In genomic region chr1:202627036-202627435, GRCh38 we compare ENCODE assay signal across 8 cellular contexts.
DNase-seq lines count a peak whose midpoint lies in the region; ATAC-seq and TF ChIP-seq lines count a peak whose summit lies in the region.
"Not testable (repeated sequence)": the region's sequence is repeated elsewhere in the genome, so short reads cannot be mapped to it uniquely, and the experiment has no call there.

No MANE protein-coding gene starts in this region.

- intact Hi-C loops in A673 (cut with micrococcal nuclease; ENCODE audit: unreplicated experiment) = not testable (repeated sequence)

- H3K4me1 Mint-ChIP-seq in immature natural killer cell = peaks cover 56 to 57% of the 10 kb centered on the region in 2 donors

- H4K20me1 ChIP-seq in DND-41 (ENCODE audit: insufficient read depth, low read length); osteoblast (ENCODE audit: insufficient read depth, low read length): not testable (repeated sequence)

- CTCF ChIA-PET in A673 (lab: Charles Lee) = interaction anchor here (0.9 kb wide), 1 partner anchor 27 kb away, joined by 3 read pairs; no protein-coding TSS in a partner anchor

- H3K9me3 Mint-ChIP-seq in immature natural killer cell = not testable (repeated sequence)

- peak overlapping the region; percentile 48 for H3K27ac ChIP-seq in A673 (ENCODE audit: low read depth, low read length, poor library complexity, severe bottlenecking)
- not testable (repeated sequence) for H3K27ac ChIP-seq in DND-41 (ENCODE audit: low read length); Peyer's patch; osteoblast (ENCODE audit: low read depth, low read length)

- H3K27me3 Mint-ChIP-seq in immature natural killer cell (ENCODE audit: low read depth in 3 of 3) = not testable (repeated sequence)

- H3K79me2 ChIP-seq in DND-41 (ENCODE audit: insufficient read depth, low read length); osteoblast (ENCODE audit: insufficient read depth, low read length): not testable (repeated sequence)

- H3K27ac Mint-ChIP-seq in immature natural killer cell = not testable (repeated sequence)

- POLR2A ChIA-PET in A673 (lab: Charles Lee; ENCODE audit: low non-redundant PET) = not testable (repeated sequence)

- H3K4me3 Mint-ChIP-seq in immature natural killer cell = peak overlapping the region in 3 of 5 donors; percentile 34 to 46 (median 38)

- H3K36me3 Mint-ChIP-seq in immature natural killer cell = not testable (repeated sequence)

- H3K4me3 ChIP-seq in A673 (ENCODE audit: low read depth, low read length, poor library complexity, severe bottlenecking); DND-41 (ENCODE audit: low read depth in 1 of 2, low read length in 2 of 2); Peyer's patch; fibroblast of mammary gland (ENCODE audit: control insufficient read depth, low read depth, low read length); osteoblast (ENCODE audit: insufficient read depth, low read length): not testable (repeated sequence)

- H3K9ac ChIP-seq in DND-41 (ENCODE audit: low read depth, low read length) = not testable (repeated sequence)

- not testable (repeated sequence) for H3K27me3 ChIP-seq in A673 (replicated peaks; ENCODE audit: insufficient read depth, low read depth, low read length, poor library complexity); DND-41 (ENCODE audit: insufficient read depth, low read length, poor library complexity); Peyer's patch; osteoblast (ENCODE audit: insufficient read depth, low read length)

- peaks cover 47% of the 10 kb centered on the region for H3K4me1 ChIP-seq in A673 (ENCODE audit: insufficient read depth, low read length, poor library complexity, severe bottlenecking)
- H3K4me1 ChIP-seq in DND-41 (ENCODE audit: insufficient read depth, low read length) = peaks cover 11% of the 10 kb centered on the region
- peaks cover 0 to 28% (median 10%) of the 10 kb centered on the region in 4 donors for H3K4me1 ChIP-seq in Peyer's patch
- peaks cover 14% of the 10 kb centered on the region for H3K4me1 ChIP-seq in osteoblast (ENCODE audit: insufficient read depth, low read length)

- not testable (repeated sequence) for H3K9me3 ChIP-seq in A673 (ENCODE audit: low read depth, low read length, poor library complexity, severe bottlenecking); DND-41 (ENCODE audit: insufficient read depth, low read length, severe bottlenecking); Peyer's patch; osteoblast (ENCODE audit: low read depth, low read length)

- TF ChIP-seq POLR2A in Peyer's patch (IDR thresholded peaks at IDR 0.05) = not testable (repeated sequence)

- H2AFZ ChIP-seq in DND-41 (ENCODE audit: low read depth, low read length); osteoblast (ENCODE audit: low read length): not testable (repeated sequence)

- TF ChIP-seq CTCF in A673 (conservative IDR thresholded peaks at IDR 0.05; ENCODE audit: low read depth, low read length); DND-41 (IDR thresholded peaks at IDR 0.05; ENCODE audit: borderline replicate concordance, extremely low read depth, low read length, poor library complexity, severe bottlenecking); Peyer's patch (IDR thresholded peaks at IDR 0.05); fibroblast of mammary gland (conservative IDR thresholded peaks at IDR 0.05; ENCODE audit: control insufficient read depth, insufficient read depth, low read depth, low read length); osteoblast (IDR thresholded peaks at IDR 0.05; ENCODE audit: extremely low read depth, low read depth, low read length): not testable (repeated sequence)

- DNase-seq in A673 (ENCODE audit: low spot score) (peak; percentile 88), DND-41 (peak; percentile 27), NCI-H1092 treated with DMSO at 0.1 percent for 48 hours (lab: John Stamatoyannopoulos, UW) (peak; percentile 50), NCI-H2171 (lab: John Stamatoyannopoulos, UW) (peak; percentile 83), Peyer's patch (peak in 2 of 3 donors; percentile 75), fibroblast of mammary gland (ENCODE audit: low read depth) (peak; percentile 17), osteoblast (ENCODE audit: insufficient read length, low spot score, missing footprints) (peak; percentile 71)
- DNase-seq in immature natural killer cell = not testable (repeated sequence)

- not testable (repeated sequence) for H3K4me2 ChIP-seq in DND-41 (ENCODE audit: insufficient read depth, low read length); osteoblast (ENCODE audit: insufficient read depth, low read length)

- not testable (repeated sequence) for H3K36me3 ChIP-seq in A673 (ENCODE audit: insufficient read depth, low read length, poor library complexity, severe bottlenecking); DND-41 (ENCODE audit: insufficient read depth, low read length); Peyer's patch; osteoblast (ENCODE audit: insufficient read depth, low read length)

- not testable (repeated sequence) for ATAC-seq in DND-41 (ENCODE audit: insufficient read depth, low read depth)

- BruUV-seq in A673 (replicated peaks; lab: Mats Ljungman, UMichigan) = not testable (repeated sequence)
